ENCODE assay signal across 21 cellular contexts in the genomic region with DNA sequence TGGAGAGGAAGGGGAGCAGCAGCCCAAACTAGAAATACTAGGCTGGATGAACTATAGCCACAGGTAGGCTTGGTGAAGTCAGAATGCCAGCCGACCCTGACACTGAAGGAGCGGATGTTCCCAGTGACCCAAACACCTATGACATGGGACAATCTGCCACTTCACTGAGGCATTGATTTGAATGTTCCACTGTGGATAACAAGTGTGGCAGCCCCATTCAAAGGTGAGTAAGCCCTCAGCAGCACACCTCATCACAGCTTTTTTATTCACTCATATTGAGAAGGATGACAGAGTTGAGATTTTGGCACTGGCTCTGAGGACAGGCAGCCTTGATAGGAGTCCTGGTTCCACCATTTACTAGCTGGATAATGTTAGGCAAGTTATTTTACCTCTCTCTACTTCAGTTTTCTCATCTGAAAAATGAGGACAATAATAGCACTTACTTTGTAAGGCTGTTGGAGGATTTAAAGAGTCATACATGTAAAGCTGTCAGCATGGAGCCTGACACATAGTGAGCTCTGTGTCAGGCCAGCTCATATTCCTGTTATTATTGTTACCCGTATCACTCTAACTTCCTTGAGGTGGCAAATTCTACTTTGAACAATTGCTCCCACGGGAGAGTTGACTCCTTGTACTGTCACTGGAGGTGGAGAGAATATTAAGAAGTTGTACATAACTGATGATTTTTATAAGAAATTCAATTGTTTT.
DNase-seq lines count a peak whose midpoint lies in the region; ATAC-seq and TF ChIP-seq lines count a peak whose summit lies in the region.
"Had no signal": no experiment of that assay in that cellular context is flagged by ENCODE, and none has a peak within 500 bp of the region (broad histone marks: within the 10 kb centered on the region; RNA-seq: fewer than 3 reads in every experiment).

No MANE protein-coding gene starts in this region.

- peaks cover 2% of the 10 kb centered on the region for H3K4me1 Mint-ChIP-seq in activated CD4-positive, alpha-beta T cell treated with anti-CD3 and anti-CD28 coated beads for 36 hours
- no peaks in the 10 kb centered on the region for H3K4me1 Mint-ChIP-seq in activated T-helper 17 cell treated with anti-CD3 and anti-CD28 coated beads, Interleukin-2, amount 50 U/mL, for 72 hours
- H3K4me1 Mint-ChIP-seq in mesothelial cell of epicardium: peaks cover 17% of the 10 kb centered on the region
- H3K4me1 Mint-ChIP-seq: CD4-positive, CD25-positive, alpha-beta regulatory T cell had no signal

- CTCF ChIA-PET in activated CD4-positive, alpha-beta T cell treated with anti-CD3 and anti-CD28 coated beads for 36 hours (lab: Charles Lee): interaction anchor here (0.6 to 1.6 kb wide), 5 partner anchors 9 to 1257 kb away, joined by 3 to 6 read pairs (median 6); no protein-coding TSS in a partner anchor

- H3K27me3 Mint-ChIP-seq in activated CD4-positive, alpha-beta T cell treated with anti-CD3 and anti-CD28 coated beads for 36 hours: no peaks in the 10 kb centered on the region
- no peaks in the 10 kb centered on the region for H3K27me3 Mint-ChIP-seq in activated T-helper 17 cell treated with anti-CD3 and anti-CD28 coated beads, Interleukin-2, amount 50 U/mL, for 72 hours
- no peaks in the 10 kb centered on the region for H3K27me3 Mint-ChIP-seq in mesothelial cell of epicardium (ENCODE audit: low read depth)
- H3K27me3 Mint-ChIP-seq: CD4-positive, CD25-positive, alpha-beta regulatory T cell had no signal

- intact Hi-C loops in activated CD4-positive, alpha-beta T cell treated with anti-CD3 and anti-CD28 coated beads for 36 hours (cut with DNase I, micrococcal nuclease): no loop called here
- intact Hi-C loops in posterior vena cava (cut with DNase I): no loop called here

- peak; percentile 85 for ATAC-seq in activated CD4-positive, alpha-beta T cell treated with anti-CD3 and anti-CD28 coated beads for 36 hours
- ATAC-seq in activated T-helper 17 cell treated with anti-CD3 and anti-CD28 coated beads, Interleukin-2, amount 50 U/mL, for 72 hours (replicated peaks): peak; percentile 92
- ATAC-seq: GM23338, Right ventricle myocardium inferior, SK-N-SH treated with all-trans-retinoic acid at 6 μM for 48 hours had no signal

- peaks cover 11% of the 10 kb centered on the region for H3K36me3 Mint-ChIP-seq in activated CD4-positive, alpha-beta T cell treated with anti-CD3 and anti-CD28 coated beads for 36 hours (ENCODE audit: low read depth)
- no peaks in the 10 kb centered on the region for H3K36me3 Mint-ChIP-seq in activated T-helper 17 cell treated with anti-CD3 and anti-CD28 coated beads, Interleukin-2, amount 50 U/mL, for 72 hours (ENCODE audit: low read depth)
- H3K36me3 Mint-ChIP-seq in mesothelial cell of epicardium: peaks cover 4% of the 10 kb centered on the region

- no peak for TF ChIP-seq CTCF in mesothelial cell of epicardium (IDR thresholded peaks at IDR 0.05; ENCODE audit: unreplicated experiment)

- no peak overlapping the region for H3K27ac Mint-ChIP-seq in activated CD4-positive, alpha-beta T cell treated with anti-CD3 and anti-CD28 coated beads for 36 hours
- H3K27ac Mint-ChIP-seq in activated T-helper 17 cell treated with anti-CD3 and anti-CD28 coated beads, Interleukin-2, amount 50 U/mL, for 72 hours: peak overlapping the region; percentile 23
- no peak overlapping the region for H3K27ac Mint-ChIP-seq in mesothelial cell of epicardium
- H3K27ac Mint-ChIP-seq: CD4-positive, CD25-positive, alpha-beta regulatory T cell; GM23338; H9 had no signal

- no peaks in the 10 kb centered on the region for H3K9me3 Mint-ChIP-seq in activated CD4-positive, alpha-beta T cell treated with anti-CD3 and anti-CD28 coated beads for 36 hours (ENCODE audit: low read depth)
- H3K9me3 Mint-ChIP-seq in activated T-helper 17 cell treated with anti-CD3 and anti-CD28 coated beads, Interleukin-2, amount 50 U/mL, for 72 hours: no peaks in the 10 kb centered on the region
- H3K9me3 Mint-ChIP-seq in mesothelial cell of epicardium: peaks cover 15% of the 10 kb centered on the region

- peak; percentile 21 for DNase-seq in activated CD4-positive, alpha-beta T cell treated with anti-CD3 and anti-CD28 coated beads for 36 hours
- DNase-seq in activated CD4-positive, alpha-beta T cell treated with anti-CD3 and anti-CD28 coated beads, Interleukin-2, amount 50 U/mL, for 48 hours: no peak
- DNase-seq in stimulated activated CD4-positive, alpha-beta T cell treated with anti-CD3 and anti-CD28 coated beads, Interleukin-1b, Interleukin-23, amount 100 ng/mL, for 48 hours: peak; percentile 16
- no peak for DNase-seq in stimulated activated CD4-positive, alpha-beta T cell treated with anti-CD3 and anti-CD28 coated beads, Interleukin-4, amount 100 ng/mL, for 24 hours
- DNase-seq in mesothelial cell of epicardium (ENCODE audit: low spot score in 2 of 2, unreplicated experiment in 2 of 2): no peak
- no peak for DNase-seq in DMS53 treated with DMSO at 0.1 percent for 48 hours (lab: John Stamatoyannopoulos, UW; ENCODE audit: unreplicated experiment)
- no peak for DNase-seq in posterior vena cava (ENCODE audit: low spot score)
- DNase-seq: CD4-positive, CD25-positive, alpha-beta regulatory T cell; H9; NCI-H1048; NCI-H1417; NCI-H1694; NCI-H2081 treated with DMSO at 0.1 percent for 48 hours; NCI-H446 treated with DMSO at 0.1 percent for 48 hours; NCI-H526; PC-9; SJCRH30 had no signal

- H3K4me3 Mint-ChIP-seq in activated CD4-positive, alpha-beta T cell treated with anti-CD3 and anti-CD28 coated beads for 36 hours: no peak overlapping the region
- no peak overlapping the region for H3K4me3 Mint-ChIP-seq in activated T-helper 17 cell treated with anti-CD3 and anti-CD28 coated beads, Interleukin-2, amount 50 U/mL, for 72 hours
- no peak overlapping the region for H3K4me3 Mint-ChIP-seq in mesothelial cell of epicardium
- H3K4me3 Mint-ChIP-seq: CD4-positive, CD25-positive, alpha-beta regulatory T cell; GM23338; H9 had no signal

- POLR2A ChIA-PET in activated CD4-positive, alpha-beta T cell treated with anti-CD3 and anti-CD28 coated beads for 36 hours (lab: Charles Lee): no interaction called here

Comparison
In these comparisons a context has a peak if more than half of its experiments do, and no peak if none do; other contexts are left out.
1. DNase-seq: peak in activated CD4-positive, alpha-beta T cell treated with anti-CD3 and anti-CD28 coated beads for 36 hours (single experiment) and stimulated activated CD4-positive, alpha-beta T cell treated with anti-CD3 and anti-CD28 coated beads, Interleukin-1b, Interleukin-23, amount 100 ng/mL, for 48 hours (single experiment); none in activated CD4-positive, alpha-beta T cell treated with anti-CD3 and anti-CD28 coated beads, Interleukin-2, amount 50 U/mL, for 48 hours (0 of 2), stimulated activated CD4-positive, alpha-beta T cell treated with anti-CD3 and anti-CD28 coated beads, Interleukin-4, amount 100 ng/mL, for 24 hours (single experiment), mesothelial cell of epicardium (0 of 2), DMS53 treated with DMSO at 0.1 percent for 48 hours (single experiment) and posterior vena cava (single experiment).